21 cellular contexts compared by ENCODE assay signal in the genomic region with DNA sequence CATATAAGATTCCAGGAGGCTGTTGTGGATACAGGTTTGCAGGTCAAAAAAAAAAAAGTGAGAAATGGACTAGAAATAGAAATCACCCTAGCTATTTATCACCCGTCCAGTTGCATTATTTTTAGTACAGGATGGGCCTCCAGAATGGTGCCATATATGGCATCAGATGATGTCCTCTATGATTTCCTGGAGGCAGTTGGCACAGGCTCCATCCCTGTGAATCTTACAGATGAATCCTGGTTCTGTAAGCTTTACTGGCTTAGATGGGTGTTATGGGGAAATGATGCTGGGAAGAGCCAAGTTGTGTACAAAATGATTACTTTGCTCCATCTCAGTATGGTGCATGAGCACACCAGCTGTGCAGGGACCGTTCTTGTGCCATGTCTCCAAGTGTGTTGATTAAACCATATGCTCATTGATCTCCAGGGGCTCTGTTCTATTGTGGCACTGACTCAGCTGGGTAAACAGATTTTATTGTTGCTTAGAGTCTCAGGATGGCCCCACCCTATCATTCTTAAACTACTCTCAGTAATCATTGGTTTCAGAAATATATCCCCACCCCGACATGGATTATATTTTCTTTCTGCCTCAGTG.
DNase-seq lines count a peak whose midpoint lies in the region; TF ChIP-seq lines count a peak whose summit lies in the region.
"Had no signal": no experiment of that assay in that cellular context is flagged by ENCODE, and none has a peak within 500 bp of the region (broad histone marks: within the 10 kb centered on the region; RNA-seq: fewer than 3 reads in every experiment).

No MANE protein-coding gene starts in this region.

- no peak for TF ChIP-seq CTCF in astrocyte of the spinal cord (IDR thresholded peaks at IDR 0.05; ENCODE audit: low read depth, low read length)
- no peak for TF ChIP-seq CTCF in suprapubic skin (IDR thresholded peaks at IDR 0.05)

- in situ Hi-C loops in astrocyte of the spinal cord (cut with HindIII; ENCODE audit: low sequenced_read_pairs) = no loop called here

- no peaks in the 10 kb centered on the region for H3K36me3 ChIP-seq in suprapubic skin
- H3K36me3 ChIP-seq: stomach had no signal

- DNase-seq in NCI-H524 (lab: John Stamatoyannopoulos, UW) (peak; percentile 12 to 61), NCI-H524 treated with DMSO at 0.1 percent for 48 hours (lab: John Stamatoyannopoulos, UW) (no peak), NCI-H1694 treated with DMSO at 0.1 percent for 48 hours (lab: John Stamatoyannopoulos, UW) (peak; percentile 85), astrocyte of the spinal cord (ENCODE audit: low read depth, low spot score) (peak; percentile 3), suprapubic skin (ENCODE audit: low spot score in 2 of 2) (no peak), NCI-H1048 (lab: John Stamatoyannopoulos, UW) (no peak)
- DNase-seq in T-helper 2 cell treated with Interferon-gamma antibody and Interleukin-4, amounts not matched to agents 5 μg/mL and 100 μg/mL, for 36 hours (ENCODE audit: low spot score) = no peak
- no peak for DNase-seq in activated CD8-positive, alpha-beta memory T cell treated with anti-CD3 and anti-CD28 coated beads for 24 hours
- DNase-seq: ACHN; activated CD4-positive, alpha-beta T cell treated with anti-CD3 and anti-CD28 coated beads, Interleukin-2, amount 50 U/mL, for 4 hours; amygdala; central memory CD4-positive, alpha-beta T cell; DMS79 treated with DMSO at 0.1 percent for 48 hours; NCI-H2107; stimulated activated CD4-positive, alpha-beta T cell treated with anti-CD3 and anti-CD28 coated beads, Interleukin-4, amount 100 ng/mL, for 1 hour; stomach; T-helper 1 cell had no signal

- H3K27me3 ChIP-seq in suprapubic skin = no peaks in the 10 kb centered on the region
- H3K27me3 ChIP-seq: stomach had no signal

- no peak overlapping the region for H3K27ac Mint-ChIP-seq in T-helper 2 cell treated with Interferon-gamma antibody and Interleukin-4, amounts not matched to agents 5 μg/mL and 100 μg/mL, for 36 hours
- H3K27ac Mint-ChIP-seq: CD14-positive monocyte, progenitor cell of endocrine pancreas had no signal

- 59% methylated on average over 3 of the region's 3 CpGs for WGBS in suprapubic skin

- H3K4me1 ChIP-seq in suprapubic skin = no peaks in the 10 kb centered on the region
- H3K4me1 ChIP-seq: stomach had no signal

- H3K27ac ChIP-seq in suprapubic skin = no peak overlapping the region
- H3K27ac ChIP-seq: stomach had no signal

- H3K27me3 Mint-ChIP-seq in T-helper 2 cell treated with Interferon-gamma antibody and Interleukin-4, amounts not matched to agents 5 μg/mL and 100 μg/mL, for 36 hours (ENCODE audit: low read depth) = no peaks in the 10 kb centered on the region

- peaks cover 4% of the 10 kb centered on the region for H3K9me3 Mint-ChIP-seq in T-helper 2 cell treated with Interferon-gamma antibody and Interleukin-4, amounts not matched to agents 5 μg/mL and 100 μg/mL, for 36 hours
- H3K9me3 Mint-ChIP-seq: neural crest cell had no signal

- H3K9me3 ChIP-seq in suprapubic skin = no peaks in the 10 kb centered on the region
- H3K9me3 ChIP-seq: stomach had no signal

- H3K36me3 Mint-ChIP-seq in T-helper 2 cell treated with Interferon-gamma antibody and Interleukin-4, amounts not matched to agents 5 μg/mL and 100 μg/mL, for 36 hours (ENCODE audit: low read depth) = no peaks in the 10 kb centered on the region
- H3K36me3 Mint-ChIP-seq: CD14-positive monocyte had no signal

- peak; percentile 21 for TF ChIP-seq EP300 in suprapubic skin (IDR thresholded peaks at IDR 0.05)

- no peaks in the 10 kb centered on the region for H3K4me1 Mint-ChIP-seq in T-helper 2 cell treated with Interferon-gamma antibody and Interleukin-4, amounts not matched to agents 5 μg/mL and 100 μg/mL, for 36 hours (ENCODE audit: low read depth)
- H3K4me1 Mint-ChIP-seq: CD14-positive monocyte, neural crest cell had no signal

- TF ChIP-seq POLR2A in suprapubic skin (IDR thresholded peaks at IDR 0.05) = no peak

- H3K4me3 ChIP-seq in astrocyte of the spinal cord (ENCODE audit: low read depth, low read length) = no peak overlapping the region
- no peak overlapping the region for H3K4me3 ChIP-seq in suprapubic skin
- H3K4me3 ChIP-seq: smooth muscle cell, stomach had no signal

- H3K4me3 Mint-ChIP-seq in T-helper 2 cell treated with Interferon-gamma antibody and Interleukin-4, amounts not matched to agents 5 μg/mL and 100 μg/mL, for 36 hours = no peak overlapping the region
- H3K4me3 Mint-ChIP-seq: CD14-positive monocyte, neural crest cell had no signal

Comparison
In these comparisons a context has a peak if more than half of its experiments do, and no peak if none do; other contexts are left out.
1. DNase-seq: peak in NCI-H524 (2 of 2), NCI-H1694 treated with DMSO at 0.1 percent for 48 hours (single experiment) and astrocyte of the spinal cord (single experiment); none in NCI-H524 treated with DMSO at 0.1 percent for 48 hours (single experiment), suprapubic skin (0 of 2), NCI-H1048 (single experiment), T-helper 2 cell treated with Interferon-gamma antibody and Interleukin-4, amounts not matched to agents 5 μg/mL and 100 μg/mL, for 36 hours (single experiment) and activated CD8-positive, alpha-beta memory T cell treated with anti-CD3 and anti-CD28 coated beads for 24 hours (single experiment).